Comparison of ENCODE assay signal across 21 cellular contexts in the genomic region with DNA sequence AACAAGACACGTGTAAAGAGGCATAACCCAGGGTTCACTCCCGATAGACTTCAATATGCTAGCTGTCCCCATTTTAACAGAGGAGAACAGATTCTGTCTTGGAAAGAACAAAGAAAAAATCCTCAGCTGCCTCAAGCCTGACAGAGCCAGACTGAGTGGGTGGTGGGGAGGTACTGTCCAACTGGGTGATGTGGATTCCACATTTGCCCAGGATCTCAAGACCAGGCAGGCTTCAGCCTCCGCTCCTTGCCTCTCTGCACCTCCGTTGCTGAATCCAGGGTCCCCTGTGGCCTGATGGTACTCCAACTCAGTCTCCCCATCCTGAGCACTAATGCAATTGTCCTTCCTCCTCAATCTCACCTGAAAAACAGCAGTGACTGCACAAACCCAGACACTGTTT.
"Had no signal": no experiment of that assay in that cellular context is flagged by ENCODE, and none has a peak within 500 bp of the region (broad histone marks: within the 10 kb centered on the region; RNA-seq: fewer than 3 reads in every experiment).

No MANE protein-coding gene starts in this region.

- DNase-seq: dermis blood vessel endothelial cell; effector CD4-positive, alpha-beta T cell; effector memory CD4-positive, alpha-beta T cell; foreskin keratinocyte; gastrocnemius medialis; glutamatergic neuron; head of caudate nucleus; heart right ventricle; hippocampal formation; islet precursor cell; kidney; kidney glomerular epithelial cell; left colon; left lung; left ventricle myocardium superior; lower lobe of right lung; mesenchymal stem cell; mucosa of descending colon had no signal

- H3K4me1 Mint-ChIP-seq: mesothelial cell of epicardium had no signal

- H3K9me3 Mint-ChIP-seq: mesothelial cell of epicardium had no signal

- ATAC-seq: foreskin keratinocyte, gastrocnemius medialis, heart right ventricle, left colon, left lung, left ventricle myocardium superior, lower lobe of right lung, mucosa of descending colon had no signal

- H3K27ac Mint-ChIP-seq: mesothelial cell of epicardium had no signal

- FAIRE-seq: colon, endothelial cell of umbilical vein, kidney had no signal

- H3K36me3 Mint-ChIP-seq: mesothelial cell of epicardium had no signal

- H3K4me3 Mint-ChIP-seq: mesothelial cell of epicardium had no signal
